1 cellular context compared by ENCODE assay signal in genomic region chr7:47500103-47500563, GRCh38.
TF ChIP-seq lines count a peak whose summit lies in the region.

No MANE protein-coding gene starts in this region.

TF ChIP-seq in HepG2, 621 proteins besides CTCF, POLR2A, EP300 and RAD21 (continued from another document and continues in another):
- TF ChIP-seq, protein P1, sequence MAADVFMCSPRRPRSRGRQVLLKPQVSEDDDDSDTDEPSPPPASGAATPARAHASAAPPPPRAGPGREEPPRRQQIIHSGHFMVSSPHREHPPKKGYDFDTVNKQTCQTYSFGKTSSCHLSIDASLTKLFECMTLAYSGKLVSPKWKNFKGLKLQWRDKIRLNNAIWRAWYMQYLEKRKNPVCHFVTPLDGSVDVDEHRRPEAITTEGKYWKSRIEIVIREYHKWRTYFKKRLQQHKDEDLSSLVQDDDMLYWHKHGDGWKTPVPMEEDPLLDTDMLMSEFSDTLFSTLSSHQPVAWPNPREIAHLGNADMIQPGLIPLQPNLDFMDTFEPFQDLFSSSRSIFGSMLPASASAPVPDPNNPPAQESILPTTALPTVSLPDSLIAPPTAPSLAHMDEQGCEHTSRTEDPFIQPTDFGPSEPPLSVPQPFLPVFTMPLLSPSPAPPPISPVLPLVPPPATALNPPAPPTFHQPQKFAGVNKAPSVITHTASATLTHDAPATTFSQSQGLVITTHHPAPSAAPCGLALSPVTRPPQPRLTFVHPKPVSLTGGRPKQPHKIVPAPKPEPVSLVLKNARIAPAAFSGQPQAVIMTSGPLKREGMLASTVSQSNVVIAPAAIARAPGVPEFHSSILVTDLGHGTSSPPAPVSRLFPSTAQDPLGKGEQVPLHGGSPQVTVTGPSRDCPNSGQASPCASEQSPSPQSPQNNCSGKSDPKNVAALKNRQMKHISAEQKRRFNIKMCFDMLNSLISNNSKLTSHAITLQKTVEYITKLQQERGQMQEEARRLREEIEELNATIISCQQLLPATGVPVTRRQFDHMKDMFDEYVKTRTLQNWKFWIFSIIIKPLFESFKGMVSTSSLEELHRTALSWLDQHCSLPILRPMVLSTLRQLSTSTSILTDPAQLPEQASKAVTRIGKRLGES (CRISPR knock-in tag; IDR thresholded peaks at IDR 0.05; ENCODE audit: borderline replicate concordance), result peak; percentile 97
- peak; percentile 46; the same call in 1 of the 2 replicates for TF ChIP-seq ZFY (CRISPR knock-in tag; IDR thresholded peaks at IDR 0.05)
- no peak for TF ChIP-seq ZNF383 (CRISPR knock-in tag; IDR thresholded peaks at IDR 0.05; ENCODE audit: borderline replicate concordance)
- TF ChIP-seq ZNF639 (CRISPR knock-in tag; conservative IDR thresholded peaks at IDR 0.05), result no peak
- TF ChIP-seq ZC3H13 (CRISPR knock-in tag; IDR thresholded peaks at IDR 0.05), result no peak
- no peak for TF ChIP-seq FLYWCH1 (CRISPR knock-in tag; IDR thresholded peaks at IDR 0.05)
- no peak for TF ChIP-seq NFATC3 (CRISPR knock-in tag; IDR thresholded peaks at IDR 0.05)
- no peak for TF ChIP-seq ZNF513 (CRISPR knock-in tag; conservative IDR thresholded peaks at IDR 0.05)
- TF ChIP-seq, protein P2, sequence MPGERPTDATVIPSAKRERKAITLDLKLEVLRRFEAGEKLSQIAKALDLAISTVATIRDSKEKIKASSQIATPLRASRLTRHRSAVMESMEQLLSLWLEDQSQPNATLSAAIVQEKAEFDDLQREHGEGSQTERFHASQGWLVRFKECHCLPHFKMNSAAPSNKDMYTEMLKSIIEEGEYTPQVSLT (CRISPR knock-in tag; IDR thresholded peaks at IDR 0.05; ENCODE audit: borderline replicate concordance, low read depth), result no peak
- no peak for TF ChIP-seq ZNF20 (CRISPR knock-in tag; IDR thresholded peaks at IDR 0.05)
- peak; percentile 48 for TF ChIP-seq ASH2L (IDR thresholded peaks at IDR 0.05; ENCODE audit: insufficient read length, low read depth, low read length)
- TF ChIP-seq HBP1 (CRISPR knock-in tag; IDR thresholded peaks at IDR 0.05; ENCODE audit: low read depth), result no peak
- no peak for TF ChIP-seq ARNT2 (CRISPR knock-in tag; IDR thresholded peaks at IDR 0.05; ENCODE audit: low read depth)
- no peak for TF ChIP-seq ZNF230 (CRISPR knock-in tag; IDR thresholded peaks at IDR 0.05)
- TF ChIP-seq ISX (CRISPR knock-in tag; conservative IDR thresholded peaks at IDR 0.05), result no peak
- TF ChIP-seq GTF2F1 (IDR thresholded peaks at IDR 0.05; ENCODE audit: low read length), result no peak
- no peak for TF ChIP-seq ZNF33A (CRISPR knock-in tag; IDR thresholded peaks at IDR 0.05; ENCODE audit: borderline replicate concordance)
- no peak for TF ChIP-seq TOE1 (CRISPR knock-in tag; IDR thresholded peaks at IDR 0.05)
- TF ChIP-seq ZBTB8A (CRISPR knock-in tag; IDR thresholded peaks at IDR 0.05; ENCODE audit: borderline replicate concordance, low read depth), result no peak
- TF ChIP-seq NFRKB (IDR thresholded peaks at IDR 0.05), result no peak
- TF ChIP-seq, protein P3, sequence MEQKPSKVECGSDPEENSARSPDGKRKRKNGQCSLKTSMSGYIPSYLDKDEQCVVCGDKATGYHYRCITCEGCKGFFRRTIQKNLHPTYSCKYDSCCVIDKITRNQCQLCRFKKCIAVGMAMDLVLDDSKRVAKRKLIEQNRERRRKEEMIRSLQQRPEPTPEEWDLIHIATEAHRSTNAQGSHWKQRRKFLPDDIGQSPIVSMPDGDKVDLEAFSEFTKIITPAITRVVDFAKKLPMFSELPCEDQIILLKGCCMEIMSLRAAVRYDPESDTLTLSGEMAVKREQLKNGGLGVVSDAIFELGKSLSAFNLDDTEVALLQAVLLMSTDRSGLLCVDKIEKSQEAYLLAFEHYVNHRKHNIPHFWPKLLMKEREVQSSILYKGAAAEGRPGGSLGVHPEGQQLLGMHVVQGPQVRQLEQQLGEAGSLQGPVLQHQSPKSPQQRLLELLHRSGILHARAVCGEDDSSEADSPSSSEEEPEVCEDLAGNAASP (CRISPR knock-in tag; IDR thresholded peaks at IDR 0.05; ENCODE audit: borderline replicate concordance), result peak; percentile 71
- peak; percentile 81 for TF ChIP-seq ZNF670 (CRISPR knock-in tag; IDR thresholded peaks at IDR 0.05; ENCODE audit: borderline replicate concordance)
- no peak; the same call in 1 of the 2 replicates for TF ChIP-seq ZSCAN9 (CRISPR knock-in tag; IDR thresholded peaks at IDR 0.05; ENCODE audit: borderline replicate concordance)
- no peak for TF ChIP-seq ZNF33B (CRISPR knock-in tag; IDR thresholded peaks at IDR 0.05)
- TF ChIP-seq MTA3 (CRISPR knock-in tag; IDR thresholded peaks at IDR 0.05), result no peak
- TF ChIP-seq ELF1 (CRISPR knock-in tag; IDR thresholded peaks at IDR 0.05), result no peak
- TF ChIP-seq, protein P4, sequence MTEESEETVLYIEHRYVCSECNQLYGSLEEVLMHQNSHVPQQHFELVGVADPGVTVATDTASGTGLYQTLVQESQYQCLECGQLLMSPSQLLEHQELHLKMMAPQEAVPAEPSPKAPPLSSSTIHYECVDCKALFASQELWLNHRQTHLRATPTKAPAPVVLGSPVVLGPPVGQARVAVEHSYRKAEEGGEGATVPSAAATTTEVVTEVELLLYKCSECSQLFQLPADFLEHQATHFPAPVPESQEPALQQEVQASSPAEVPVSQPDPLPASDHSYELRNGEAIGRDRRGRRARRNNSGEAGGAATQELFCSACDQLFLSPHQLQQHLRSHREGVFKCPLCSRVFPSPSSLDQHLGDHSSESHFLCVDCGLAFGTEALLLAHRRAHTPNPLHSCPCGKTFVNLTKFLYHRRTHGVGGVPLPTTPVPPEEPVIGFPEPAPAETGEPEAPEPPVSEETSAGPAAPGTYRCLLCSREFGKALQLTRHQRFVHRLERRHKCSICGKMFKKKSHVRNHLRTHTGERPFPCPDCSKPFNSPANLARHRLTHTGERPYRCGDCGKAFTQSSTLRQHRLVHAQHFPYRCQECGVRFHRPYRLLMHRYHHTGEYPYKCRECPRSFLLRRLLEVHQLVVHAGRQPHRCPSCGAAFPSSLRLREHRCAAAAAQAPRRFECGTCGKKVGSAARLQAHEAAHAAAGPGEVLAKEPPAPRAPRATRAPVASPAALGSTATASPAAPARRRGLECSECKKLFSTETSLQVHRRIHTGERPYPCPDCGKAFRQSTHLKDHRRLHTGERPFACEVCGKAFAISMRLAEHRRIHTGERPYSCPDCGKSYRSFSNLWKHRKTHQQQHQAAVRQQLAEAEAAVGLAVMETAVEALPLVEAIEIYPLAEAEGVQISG (CRISPR knock-in tag; IDR thresholded peaks at IDR 0.05), result peak; percentile 42
- TF ChIP-seq SNRNP70 (IDR thresholded peaks at IDR 0.05; ENCODE audit: low read depth, low read length), result no peak
- no peak for TF ChIP-seq CREB1 (IDR thresholded peaks at IDR 0.05)
- TF ChIP-seq CREB1 (CRISPR knock-in tag; IDR thresholded peaks at IDR 0.05), result no peak
- no peak for TF ChIP-seq RFXAP (CRISPR knock-in tag; IDR thresholded peaks at IDR 0.05; ENCODE audit: borderline replicate concordance)
- TF ChIP-seq ZNF678 (CRISPR knock-in tag; IDR thresholded peaks at IDR 0.05), result no peak
- TF ChIP-seq ZNF547 (CRISPR knock-in tag; IDR thresholded peaks at IDR 0.05), result no peak
- no peak for TF ChIP-seq SCMH1 (CRISPR knock-in tag; IDR thresholded peaks at IDR 0.05; ENCODE audit: borderline replicate concordance)
- TF ChIP-seq, protein P5, sequence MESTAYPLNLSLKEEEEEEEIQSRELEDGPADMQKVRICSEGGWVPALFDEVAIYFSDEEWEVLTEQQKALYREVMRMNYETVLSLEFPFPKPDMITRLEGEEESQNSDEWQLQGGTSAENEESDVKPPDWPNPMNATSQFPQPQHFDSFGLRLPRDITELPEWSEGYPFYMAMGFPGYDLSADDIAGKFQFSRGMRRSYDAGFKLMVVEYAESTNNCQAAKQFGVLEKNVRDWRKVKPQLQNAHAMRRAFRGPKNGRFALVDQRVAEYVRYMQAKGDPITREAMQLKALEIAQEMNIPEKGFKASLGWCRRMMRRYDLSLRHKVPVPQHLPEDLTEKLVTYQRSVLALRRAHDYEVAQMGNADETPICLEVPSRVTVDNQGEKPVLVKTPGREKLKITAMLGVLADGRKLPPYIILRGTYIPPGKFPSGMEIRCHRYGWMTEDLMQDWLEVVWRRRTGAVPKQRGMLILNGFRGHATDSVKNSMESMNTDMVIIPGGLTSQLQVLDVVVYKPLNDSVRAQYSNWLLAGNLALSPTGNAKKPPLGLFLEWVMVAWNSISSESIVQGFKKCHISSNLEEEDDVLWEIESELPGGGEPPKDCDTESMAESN (CRISPR knock-in tag; conservative IDR thresholded peaks at IDR 0.05), result peak; percentile 100
- no peak for TF ChIP-seq KLF15 (CRISPR knock-in tag; IDR thresholded peaks at IDR 0.05; ENCODE audit: borderline replicate concordance)
- no peak for TF ChIP-seq SP1 (IDR thresholded peaks at IDR 0.05)
- no peak for TF ChIP-seq SP1 (CRISPR knock-in tag; IDR thresholded peaks at IDR 0.05)
- no peak for TF ChIP-seq HES4 (CRISPR knock-in tag; IDR thresholded peaks at IDR 0.05; ENCODE audit: borderline replicate concordance)
- TF ChIP-seq ARNT (IDR thresholded peaks at IDR 0.05), result no peak
- TF ChIP-seq SOX13 (IDR thresholded peaks at IDR 0.05), result no peak
- peak in 1 of 2 experiments; percentile 74; a peak in 2 of 4 replicates for TF ChIP-seq SOX13 (CRISPR knock-in tag; conservative IDR thresholded peaks at IDR 0.05 in 1 of 2, IDR thresholded peaks at IDR 0.05 in 1 of 2)
- TF ChIP-seq ZNF543 (CRISPR knock-in tag; IDR thresholded peaks at IDR 0.05), result no peak
- no peak for TF ChIP-seq ZBTB1 (CRISPR knock-in tag; IDR thresholded peaks at IDR 0.05; ENCODE audit: borderline replicate concordance)
- TF ChIP-seq TAF15 (IDR thresholded peaks at IDR 0.05; ENCODE audit: low read depth, low read length, poor library complexity, severe bottlenecking), result no peak
- no peak for TF ChIP-seq ZNF839 (CRISPR knock-in tag; IDR thresholded peaks at IDR 0.05; ENCODE audit: borderline replicate concordance)
- TF ChIP-seq AHDC1 (CRISPR knock-in tag; IDR thresholded peaks at IDR 0.05; ENCODE audit: borderline replicate concordance), result peak; percentile 74
- no peak for TF ChIP-seq ZNF713 (CRISPR knock-in tag; IDR thresholded peaks at IDR 0.05)
- no peak for TF ChIP-seq SNAPC5 (CRISPR knock-in tag; IDR thresholded peaks at IDR 0.05; ENCODE audit: borderline replicate concordance)
- TF ChIP-seq ZSCAN20 (CRISPR knock-in tag; IDR thresholded peaks at IDR 0.05; ENCODE audit: borderline replicate concordance), result no peak
